ENCODE assay signal across 8 cellular contexts in genomic region chr4:152535236-152535902, GRCh38.
DNase-seq lines count a peak whose midpoint lies in the region; ATAC-seq and TF ChIP-seq lines count a peak whose summit lies in the region.

No MANE protein-coding gene starts in this region.

- peak overlapping the region; percentile 98 for H3K27ac Mint-ChIP-seq in stimulated activated effector memory CD8-positive, alpha-beta T cell treated with anti-CD3 and anti-CD28 coated beads, Interleukin-12 subunit alpha, Interleukin-12 subunit beta, amount 100 ng/mL, for 72 hours

- no peak for TF ChIP-seq CTCF in LNCaP clone FGC (IDR thresholded peaks at IDR 0.05; ENCODE audit: control insufficient read depth, extremely low read depth, insufficient read depth)

- no peak for DNase-seq in LNCaP clone FGC (ENCODE audit: low read depth)
- DNase-seq in adipocyte (ENCODE audit: low read depth) = peak; percentile 46
- DNase-seq in stimulated activated effector memory CD8-positive, alpha-beta T cell treated with anti-CD3 and anti-CD28 coated beads, Interleukin-12 subunit alpha, Interleukin-12 subunit beta, amount 100 ng/mL, for 72 hours (ENCODE audit: low spot score in 2 of 2) = peak in 1 of 2 donors; percentile 6
- DNase-seq in putamen (ENCODE audit: low spot score) = no peak
- no peak for DNase-seq in Ammon's horn (ENCODE audit: low spot score)

- H3K4me1 ChIP-seq in ES-I3 (ENCODE audit: insufficient read depth, low read length) (0 out of 2 replicates have a peak, but pooled peaks cover 7% of the 10 kb centered on the region), adipocyte (ENCODE audit: control insufficient read depth, insufficient read depth, low read length) (peaks cover 23% of the 10 kb centered on the region)

- peak overlapping the region; percentile 99 for H3K4me3 Mint-ChIP-seq in stimulated activated effector memory CD8-positive, alpha-beta T cell treated with anti-CD3 and anti-CD28 coated beads, Interleukin-12 subunit alpha, Interleukin-12 subunit beta, amount 100 ng/mL, for 72 hours

- peaks cover 42% of the 10 kb centered on the region for H3K36me3 Mint-ChIP-seq in stimulated activated effector memory CD8-positive, alpha-beta T cell treated with anti-CD3 and anti-CD28 coated beads, Interleukin-12 subunit alpha, Interleukin-12 subunit beta, amount 100 ng/mL, for 72 hours

- no peaks in the 10 kb centered on the region for H3K9me3 Mint-ChIP-seq in stimulated activated effector memory CD8-positive, alpha-beta T cell treated with anti-CD3 and anti-CD28 coated beads, Interleukin-12 subunit alpha, Interleukin-12 subunit beta, amount 100 ng/mL, for 72 hours

- H3K4me3 ChIP-seq in LNCaP clone FGC (ENCODE audit: low read depth, low read length) (peak overlapping the region; percentile 99), adipocyte (ENCODE audit: low read length) (peak overlapping the region; percentile 94), iPS-18c (ENCODE audit: insufficient read depth, low read depth, low read length) (peak overlapping the region; percentile 99)

- H3K9ac ChIP-seq in ES-I3 (ENCODE audit: low read depth, low read length) (peak overlapping the region; percentile 69), adipocyte (ENCODE audit: low read length) (peak overlapping the region; percentile 95)

- peaks cover 62% of the 10 kb centered on the region for H3K4me1 Mint-ChIP-seq in stimulated activated effector memory CD8-positive, alpha-beta T cell treated with anti-CD3 and anti-CD28 coated beads, Interleukin-12 subunit alpha, Interleukin-12 subunit beta, amount 100 ng/mL, for 72 hours

- H3K9me3 ChIP-seq in ES-I3 (ENCODE audit: control insufficient read depth, insufficient read depth, low read length) (peaks cover 3% of the 10 kb centered on the region), adipocyte (ENCODE audit: control insufficient read depth, low read length) (no peaks in the 10 kb centered on the region), iPS-18c (ENCODE audit: control insufficient read depth, insufficient read depth, low read length) (peaks cover 6% of the 10 kb centered on the region)

- H3K36me3 ChIP-seq in ES-I3 (ENCODE audit: insufficient read depth, low read length) = no peaks in the 10 kb centered on the region
- H3K36me3 ChIP-seq in adipocyte (ENCODE audit: control insufficient read depth, insufficient read depth, low read length, severe bottlenecking) = no peaks in the 10 kb centered on the region

- H3K27me3 ChIP-seq in adipocyte (replicated peaks; ENCODE audit: control insufficient read depth, insufficient read depth, low read length) = no peaks in the 10 kb centered on the region

- peak; percentile 7 for ATAC-seq in GM21737 (IDR thresholded peaks at IDR 0.05; ENCODE audit: unreplicated experiment)
- ATAC-seq in stimulated activated effector memory CD8-positive, alpha-beta T cell treated with anti-CD3 and anti-CD28 coated beads, Interleukin-12 subunit alpha, Interleukin-12 subunit beta, amount 100 ng/mL, for 72 hours = peak; percentile 3
